In genomic region chr11:27234043-27234668, GRCh38 we compare ENCODE assay signal across 8 cellular contexts.
DNase-seq lines count a peak whose midpoint lies in the region; ATAC-seq and TF ChIP-seq lines count a peak whose summit lies in the region.

No MANE protein-coding gene starts in this region.

- peak overlapping the region; percentile 29; the same call in 1 of the 2 replicates for H3K4me2 ChIP-seq in PC-3 (ENCODE audit: low read length)

- intact Hi-C loops in PC-3 (cut with micrococcal nuclease) (no loop called here), transverse colon (cut with DNase I; ENCODE audit: low total_unique reads) (no loop called here)

- no peaks in the 10 kb centered on the region for H3K79me2 ChIP-seq in PC-3 (ENCODE audit: low read length)

- ATAC-seq in GM21381 (IDR thresholded peaks at IDR 0.05; ENCODE audit: unreplicated experiment) (peak; percentile 89), HG03469 (IDR thresholded peaks at IDR 0.05; ENCODE audit: unreplicated experiment) (peak; percentile 94), PC-3 (peak; percentile 85)

- CTCF ChIA-PET in PC-3 (lab: Charles Lee) = interaction anchor here (1.0 to 1.4 kb wide), 2 partner anchors 50 to 252 kb away, joined by 3 to 5 read pairs; no protein-coding TSS in a partner anchor

- H3K36me3 ChIP-seq in PC-3 (ENCODE audit: low read depth, low read length) (no peaks in the 10 kb centered on the region), transverse colon (no peaks in the 10 kb centered on the region)

- H3F3A ChIP-seq in PC-3 (ENCODE audit: low read length, unreplicated experiment) = no peaks in the 10 kb centered on the region

- H4K20me1 ChIP-seq in PC-3 (ENCODE audit: low read length) = no peaks in the 10 kb centered on the region

- TF ChIP-seq POLR2A in transverse colon (IDR thresholded peaks at IDR 0.05) = no peak

- BruUV-seq in PC-3 (replicated peaks; lab: Mats Ljungman, UMichigan) = no TSS peak

- in situ Hi-C loops in G401 (cut with HindIII; ENCODE audit: low sequenced_read_pairs) = no loop called here
- in situ Hi-C loops in transverse colon (cut with MboI; ENCODE audit: low pct_ligation_motif_present in 1 of 4, low pct_unique_long_range_greater_than_20kb in 1 of 4, low sequenced_read_pairs in 3 of 4) = no loop called here

- no peak overlapping the region for H3K9ac ChIP-seq in PC-3 (ENCODE audit: low read length)

- H3K9me3 ChIP-seq in PC-3 (ENCODE audit: low read length) (no peaks in the 10 kb centered on the region), transverse colon (no peaks in the 10 kb centered on the region)

- no peak; the same call in 1 of the 2 replicates for TF ChIP-seq CTCF in PC-3 (conservative IDR thresholded peaks at IDR 0.05; ENCODE audit: low read depth, low read length)
- TF ChIP-seq CTCF in transverse colon (IDR thresholded peaks at IDR 0.05) = peak in 1 of 5 experiments; percentile 23

- peak; percentile 63 for DNase-seq in G401 (ENCODE audit: low spot score)
- peak; percentile 56 for DNase-seq in PC-3
- DNase-seq in germinal center (ENCODE audit: low spot score) = peak; percentile 65
- DNase-seq in transverse colon = peak; percentile 56
- no peak for DNase-seq in SHP77 (lab: John Stamatoyannopoulos, UW)
- DNase-seq in stimulated activated naive CD4-positive, alpha-beta T cell treated with Interleukin-2 at 50 U/mL for 16 hours (lab: John Stamatoyannopoulos, UW) = no peak

- H3K9me2 ChIP-seq in PC-3 (replicated peaks; ENCODE audit: low read length) = no peaks in the 10 kb centered on the region

- H3K27ac ChIP-seq in PC-3 (ENCODE audit: low read length) = no peak overlapping the region
- peak overlapping the region; percentile 44 to 73 (median 52) for H3K27ac ChIP-seq in transverse colon

- H3K27me3 ChIP-seq in PC-3 (ENCODE audit: low read length) (no peaks in the 10 kb centered on the region), transverse colon (no peaks in the 10 kb centered on the region)

- H3K4me1 ChIP-seq in PC-3 (ENCODE audit: insufficient read depth, low read length) (peaks cover 6% of the 10 kb centered on the region; the same call in 1 of the 2 replicates), transverse colon (peaks cover 22 to 65% (median 38%) of the 10 kb centered on the region in 4 donors)

- no peak for TF ChIP-seq EP300 in transverse colon (IDR thresholded peaks at IDR 0.05; ENCODE audit: low read depth)

- WGBS in transverse colon (ENCODE audit: low coverage in 1 of 2), 2 donors = 55 to 59% methylated on average over 3 to 10 of the region's 10 CpGs

- H2AFZ ChIP-seq in PC-3 (ENCODE audit: low read length) = no peak overlapping the region

- H3K4me3 ChIP-seq in PC-3 (ENCODE audit: low read length) (no peak overlapping the region), transverse colon (no peak overlapping the region)

- POLR2A ChIA-PET in PC-3 (lab: Charles Lee; ENCODE audit: unreplicated experiment) = no interaction called here

Comparison
In these comparisons a context has a peak if more than half of its experiments do, and no peak if none do; other contexts are left out.
1. DNase-seq: peak in G401 (single experiment), PC-3 (single experiment), germinal center (single experiment) and transverse colon (single experiment); none in SHP77 (0 of 2) and stimulated activated naive CD4-positive, alpha-beta T cell treated with Interleukin-2 at 50 U/mL for 16 hours (single experiment).
2. Peak in every context shown above with its lines, with median percentiles within 50 percentile points of each other: ATAC-seq.